In genomic region chr3:71117572-71118247, GRCh38 we compare ENCODE assay signal across 11 cellular contexts.
A peak's percentile ranks its signal among the peaks of the same experiment; 100 is the strongest.
DNase-seq lines count a peak whose midpoint lies in the region; ATAC-seq and TF ChIP-seq lines count a peak whose summit lies in the region.
"Had no signal": no experiment of that assay in that cellular context is flagged by ENCODE, and none has a peak within 500 bp of the region (broad histone marks: within the 10 kb centered on the region; RNA-seq: fewer than 3 reads in every experiment).

No MANE protein-coding gene starts in this region.

- no peak for TF ChIP-seq POLR2A in breast epithelium (IDR thresholded peaks at IDR 0.05)

- H3K9ac ChIP-seq in DND-41 (ENCODE audit: low read depth, low read length) (no peak overlapping the region), SK-N-SH (peak overlapping the region; percentile 32; the same call in 1 of the 2 replicates)

- H3K27ac ChIP-seq in DND-41 (ENCODE audit: low read length) (no peak overlapping the region), SK-N-SH (ENCODE audit: low read depth in 2 of 2, low read length in 1 of 2) (peak overlapping the region in 1 of 2 experiments; percentile 72; a peak in 2 of 4 replicates), breast epithelium (no peak overlapping the region)
- H3K27ac ChIP-seq: vagina had no signal

- H3K4me2 ChIP-seq in DND-41 (ENCODE audit: insufficient read depth, low read length) = no peak overlapping the region
- H3K4me2 ChIP-seq in SK-N-SH = peak overlapping the region; percentile 25; the same call in 1 of the 2 replicates

- H3K9me2 ChIP-seq in SK-N-SH = no peaks in the 10 kb centered on the region

- H2AFZ ChIP-seq in DND-41 (ENCODE audit: low read depth, low read length) (no peak overlapping the region), SK-N-SH (ENCODE audit: low read depth) (no peak overlapping the region)

- TF ChIP-seq EP300 in SK-N-SH (IDR thresholded peaks at IDR 0.05; ENCODE audit: borderline replicate concordance in 1 of 2, low read depth in 1 of 2, low read length in 1 of 2) = no peak

- TF ChIP-seq CTCF in DND-41 (IDR thresholded peaks at IDR 0.05; ENCODE audit: borderline replicate concordance, extremely low read depth, low read length, poor library complexity, severe bottlenecking) (no peak), SK-N-SH (IDR thresholded peaks at IDR 0.05) (no peak), breast epithelium (IDR thresholded peaks at IDR 0.05) (no peak)

- H3K4me1 ChIP-seq in DND-41 (ENCODE audit: insufficient read depth, low read length) (no peaks in the 10 kb centered on the region), SK-N-SH (ENCODE audit: control insufficient read depth in 1 of 2, insufficient read depth in 2 of 2, low read depth in 1 of 2, low read length in 1 of 2) (peaks cover 2 to 23% of the 10 kb centered on the region in 2 experiments), breast epithelium (no peaks in the 10 kb centered on the region)

- peaks cover 21% of the 10 kb centered on the region for H3F3A ChIP-seq in SK-N-SH (replicated peaks; ENCODE audit: insufficient read depth)

- TF ChIP-seq RAD21 in SK-N-SH (IDR thresholded peaks at IDR 0.05; ENCODE audit: low read length) = no peak

- in situ Hi-C loops in ACHN (cut with HindIII; ENCODE audit: low pct_ligation_motif_present, low pct_unique_long_range_greater_than_20kb, low sequenced_read_pairs) = no loop called here

- CTCF ChIA-PET in SK-N-SH (lab: Yijun Ruan, JAX) = no interaction called here

- ATAC-seq in DND-41 (ENCODE audit: insufficient read depth, low read depth) (0 out of 3 replicates have a peak, but pooled peaks have one; percentile 40), GM18517 (IDR thresholded peaks at IDR 0.05; ENCODE audit: unreplicated experiment) (no peak)

- H4K20me1 ChIP-seq in DND-41 (ENCODE audit: insufficient read depth, low read length) = peaks cover 24% of the 10 kb centered on the region
- H4K20me1 ChIP-seq in SK-N-SH (ENCODE audit: insufficient read depth) = no peaks in the 10 kb centered on the region

- H3K9me3 ChIP-seq in DND-41 (ENCODE audit: insufficient read depth, low read length, severe bottlenecking) (no peaks in the 10 kb centered on the region), SK-N-SH (no peaks in the 10 kb centered on the region), breast epithelium (no peaks in the 10 kb centered on the region)
- H3K9me3 ChIP-seq: vagina had no signal

- POLR2A ChIA-PET in SK-N-SH (lab: Yijun Ruan, JAX) = no interaction called here

- peak; percentile 6 for DNase-seq in ACHN
- DNase-seq in DND-41 = no peak
- DNase-seq in SK-N-SH = no peak
- peak; percentile 75 for DNase-seq in kidney tubule cell (ENCODE audit: low spot score)
- no peak for DNase-seq in UCSD-AML1 (lab: John Stamatoyannopoulos, UW; ENCODE audit: unreplicated experiment)
- no peak for DNase-seq in OCI-M2 (lab: John Stamatoyannopoulos, UW; ENCODE audit: unreplicated experiment)
- DNase-seq in breast epithelium (ENCODE audit: low spot score in 2 of 2) = no peak
- DNase-seq: activated naive CD4-positive, alpha-beta T cell treated with Interleukin-2 at 50 U/mL for 16 hours; stimulated activated CD4-positive, alpha-beta T cell treated with anti-CD3 and anti-CD28 coated beads, Interleukin-4, amount 100 ng/mL, for 24 hours had no signal

- H3K36me3 ChIP-seq in DND-41 (ENCODE audit: insufficient read depth, low read length) (peaks cover 15% of the 10 kb centered on the region), SK-N-SH (replicated peaks in 1 of 2; ENCODE audit: control insufficient read depth in 1 of 2, insufficient read depth in 2 of 2, low read length in 1 of 2) (no peaks in the 10 kb centered on the region), breast epithelium (no peaks in the 10 kb centered on the region)
- H3K36me3 ChIP-seq: vagina had no signal

- intact Hi-C loops in breast epithelium (cut with DNase I; ENCODE audit: low total_unique reads) = no loop called here

- WGBS in SK-N-SH (ENCODE audit: low lambda C conversion rate) = 84% methylated on average over 7 of the region's 7 CpGs

- peaks cover 86% of the 10 kb centered on the region for H3K79me2 ChIP-seq in DND-41 (ENCODE audit: insufficient read depth, low read length)
- peaks cover 42% of the 10 kb centered on the region; the same call in 1 of the 2 replicates for H3K79me2 ChIP-seq in SK-N-SH (ENCODE audit: insufficient read depth)

- H3K27me3 ChIP-seq in DND-41 (ENCODE audit: insufficient read depth, low read length, poor library complexity) (no peaks in the 10 kb centered on the region), SK-N-SH (ENCODE audit: insufficient read depth) (no peaks in the 10 kb centered on the region), breast epithelium (no peaks in the 10 kb centered on the region)
- H3K27me3 ChIP-seq: vagina had no signal

- H3K4me3 ChIP-seq in DND-41 (ENCODE audit: low read depth in 1 of 2, low read length in 2 of 2) (no peak overlapping the region), SK-N-SH (ENCODE audit: low read depth in 2 of 2, low read length in 1 of 2) (no peak overlapping the region), breast epithelium (no peak overlapping the region)
- H3K4me3 ChIP-seq: vagina had no signal

TF ChIP-seq in SK-N-SH, 30 proteins besides CTCF, POLR2A, EP300 and RAD21:
- TF ChIP-seq MXI1 (IDR thresholded peaks at IDR 0.05; ENCODE audit: low read depth, low read length) = no peak
- TF ChIP-seq RCOR1 (IDR thresholded peaks at IDR 0.05; ENCODE audit: low read length) = no peak
- peak; percentile 34; the same call in 1 of the 2 replicates for TF ChIP-seq TCF12 (IDR thresholded peaks at IDR 0.05)
- TF ChIP-seq FOXM1 (IDR thresholded peaks at IDR 0.05; ENCODE audit: low read depth) = no peak
- TF ChIP-seq CHD2 (IDR thresholded peaks at IDR 0.05; ENCODE audit: low read length, partially characterized antibody) = no peak

Comparison
In these comparisons a context has a peak if more than half of its experiments do, and no peak if none do; other contexts are left out.
1. DNase-seq: peak in ACHN (single experiment) and kidney tubule cell (single experiment); none in DND-41 (single experiment), SK-N-SH (single experiment), UCSD-AML1 (single experiment), OCI-M2 (single experiment) and breast epithelium (0 of 2).